13 cellular contexts compared by ENCODE assay signal in genomic region chr6:44115866-44116265, GRCh38. TPM values are rescaled to one million over a fixed set of nuclear protein-coding genes. Genes with fewer than 3 reads are reported as not detected.
DNase-seq lines count a peak whose midpoint lies in the region; ATAC-seq, FAIRE-seq and TF ChIP-seq lines count a peak whose summit lies in the region.
"Had no signal": no experiment of that assay in that cellular context is flagged by ENCODE, and none has a peak within 500 bp of the region (broad histone marks: within the 10 kb centered on the region; RNA-seq: fewer than 3 reads in every experiment).

No MANE protein-coding gene starts in this region.

- peaks cover 54% of the 10 kb centered on the region for H3K79me2 ChIP-seq in endothelial cell of umbilical vein (ENCODE audit: control insufficient read depth, insufficient read depth, low read length)

- POLR2A ChIA-PET in endothelial cell of umbilical vein (lab: Charles Lee) = interaction anchor here (1.4 kb wide), 1 partner anchor 12 kb away, joined by 3 read pairs; the partner anchor contains the start of genes MRPL14 and TMEM63B

- intact Hi-C loops in endothelial cell of umbilical vein (cut with micrococcal nuclease) = loop anchor here (1.0 kb wide), 2 partner anchors 11 to 12 kb away; partner anchors contain the start of genes MRPL14 and TMEM63B
- intact Hi-C loops in psoas muscle (cut with DNase I) = no loop called here

- peak overlapping the region; percentile 50 for H3K4me2 ChIP-seq in endothelial cell of umbilical vein (ENCODE audit: insufficient read depth, low read length)
- H3K4me2 ChIP-seq: neural progenitor cell had no signal

- H4K20me1 ChIP-seq in endothelial cell of umbilical vein (replicated peaks; ENCODE audit: control insufficient read depth, extremely low read depth, insufficient read depth, low read length) = no peaks in the 10 kb centered on the region

- H3K9ac ChIP-seq in endothelial cell of umbilical vein (replicated peaks; ENCODE audit: extremely low read depth, insufficient read depth, low read length) = peak overlapping the region; percentile 30
- H3K9ac ChIP-seq: neural progenitor cell had no signal

- peak; percentile 89 for ATAC-seq in RWPE2 (ENCODE audit: low read depth)
- peak in 3 of 4 donors; percentile 47 to 72 (median 51) for ATAC-seq in psoas muscle

- no peak overlapping the region for H2AFZ ChIP-seq in endothelial cell of umbilical vein (ENCODE audit: low read depth, low read length)
- H2AFZ ChIP-seq: neural progenitor cell had no signal

- H3K36me3 ChIP-seq in RWPE2 (ENCODE audit: low read depth) (peaks cover 59% of the 10 kb centered on the region), endothelial cell of umbilical vein (ENCODE audit: control insufficient read depth in 2 of 2, extremely low read depth in 1 of 2, insufficient read depth in 2 of 2, low read length in 2 of 2) (peaks cover 3 to 18% of the 10 kb centered on the region in 2 experiments), psoas muscle (ENCODE audit: insufficient read depth in 1 of 2, low read depth in 1 of 2) (peaks cover 5 to 48% of the 10 kb centered on the region in 2 donors)

- no peaks in the 10 kb centered on the region for H3K9me1 ChIP-seq in endothelial cell of umbilical vein (replicated peaks; ENCODE audit: control insufficient read depth, extremely low read depth, insufficient read depth, low read length)

- 47 to 57% (median 47%) methylated on average over 5 of the region's 5 CpGs for WGBS in psoas muscle, 3 donors

- FAIRE-seq in endothelial cell of umbilical vein (lab: Jason Lieb, UNC) = peak; percentile 49
- FAIRE-seq: TTC549 had no signal

- CTCF ChIA-PET in endothelial cell of umbilical vein (lab: Charles Lee) = interaction anchor here (0.6 to 3.8 kb wide), 7 partner anchors 9 to 197 kb away, joined by 3 to 18 read pairs (median 3); partner anchors contain the start of gene AARS2

- no peaks in the 10 kb centered on the region for H3K9me3 ChIP-seq in RWPE2 (ENCODE audit: severe bottlenecking)
- no peaks in the 10 kb centered on the region for H3K9me3 ChIP-seq in endothelial cell of umbilical vein (replicated peaks; ENCODE audit: control insufficient read depth, insufficient read depth, low read length)
- H3K9me3 ChIP-seq in psoas muscle = no peaks in the 10 kb centered on the region

- dilution Hi-C loops in endothelial cell of umbilical vein (cut with MboI; ENCODE audit: extremely low pct_ligation_motif_present, low sequenced_read_pairs) = no loop called here

- BruUV-seq in endothelial cell of umbilical vein (replicated peaks; lab: Mats Ljungman, UMichigan) = no TSS peak

- H3K27me3 ChIP-seq in RWPE2 (ENCODE audit: insufficient read depth, poor library complexity, severe bottlenecking) = no peaks in the 10 kb centered on the region
- H3K27me3 ChIP-seq in endothelial cell of umbilical vein (ENCODE audit: control insufficient read depth in 2 of 2, insufficient read depth in 2 of 2, low read length in 2 of 2) = no peaks in the 10 kb centered on the region
- H3K27me3 ChIP-seq in psoas muscle (ENCODE audit: insufficient read depth in 3 of 3, low read length in 2 of 3) = no peaks in the 10 kb centered on the region
- H3K27me3 ChIP-seq: neural progenitor cell had no signal

- TF ChIP-seq CTCF in RWPE2 (IDR thresholded peaks at IDR 0.05; ENCODE audit: poor library complexity, severe bottlenecking) (no peak), endothelial cell of umbilical vein (IDR thresholded peaks at IDR 0.05; ENCODE audit: extremely low read depth in 1 of 2, insufficient read depth in 1 of 2, low read depth in 1 of 2, low read length in 2 of 2) (no peak), psoas muscle (IDR thresholded peaks at IDR 0.05) (no peak)

- H3K4me3 ChIP-seq in RWPE2 (ENCODE audit: severe bottlenecking) = no peak overlapping the region
- H3K4me3 ChIP-seq in endothelial cell of umbilical vein (replicated peaks in 1 of 3; ENCODE audit: insufficient read depth in 1 of 3, low read depth in 1 of 3, low read length in 3 of 3) = no peak overlapping the region
- H3K4me3 ChIP-seq in psoas muscle = peak overlapping the region; percentile 10
- H3K4me3 ChIP-seq: neural progenitor cell had no signal

- H3K27ac ChIP-seq in RWPE2 (ENCODE audit: poor library complexity, severe bottlenecking) (peak overlapping the region; percentile 95), endothelial cell of umbilical vein (ENCODE audit: insufficient read depth, low read depth, low read length) (peak overlapping the region; percentile 73), psoas muscle (peak overlapping the region; percentile 99)
- H3K27ac ChIP-seq: neural progenitor cell had no signal

- TF ChIP-seq POLR2A in endothelial cell of umbilical vein (IDR thresholded peaks at IDR 0.05; ENCODE audit: low read depth, low read length) = no peak

- peak; percentile 65 for DNase-seq in EL
- peak; percentile 84 for DNase-seq in RWPE2 (ENCODE audit: low spot score)
- DNase-seq in endothelial cell of umbilical vein (ENCODE audit: low read depth, low spot score) = peak; percentile 41
- DNase-seq in psoas muscle = no peak
- DNase-seq in DMS153 treated with DMSO at 0.1 percent for 48 hours (lab: John Stamatoyannopoulos, UW; ENCODE audit: unreplicated experiment) = no peak
- DNase-seq in stimulated activated naive CD4-positive, alpha-beta T cell (lab: John Stamatoyannopoulos, UW) = no peak
- no peak for DNase-seq in DMS153 (lab: John Stamatoyannopoulos, UW)
- DNase-seq in dedifferentiated amniotic fluid mesenchymal stem cell (ENCODE audit: extremely low spot score) = no peak
- DNase-seq: H7; KG1; stimulated activated CD4-positive, alpha-beta T cell treated with anti-CD3 and anti-CD28 coated beads, Interleukin-15, amount 100 ng/mL, for 24 hours had no signal

- peaks cover 52% of the 10 kb centered on the region for H3K4me1 ChIP-seq in RWPE2 (ENCODE audit: insufficient read depth, poor library complexity, severe bottlenecking)
- peaks cover 26% of the 10 kb centered on the region for H3K4me1 ChIP-seq in endothelial cell of umbilical vein (ENCODE audit: control insufficient read depth, extremely low read depth, insufficient read depth, low read length)
- peaks cover 82% of the 10 kb centered on the region for H3K4me1 ChIP-seq in psoas muscle

TF ChIP-seq in endothelial cell of umbilical vein, 7 proteins besides CTCF, POLR2A, EP300 and RAD21:
- TF ChIP-seq FOS (IDR thresholded peaks at IDR 0.05; ENCODE audit: borderline replicate concordance, insufficient read depth, low read length) (no peak), MYC (IDR thresholded peaks at IDR 0.05; ENCODE audit: low read depth, low read length) (peak; percentile 19), POLR2AphosphoS5 (IDR thresholded peaks at IDR 0.05; ENCODE audit: insufficient read depth, low read depth, low read length) (no peak), EZH2 (IDR thresholded peaks at IDR 0.05; ENCODE audit: borderline replicate concordance, low read depth, low read length, severe bottlenecking) (no peak), JUN (IDR thresholded peaks at IDR 0.05; ENCODE audit: borderline replicate concordance, insufficient read depth, insufficient read length, low read depth) (peak; percentile 43), MAX (IDR thresholded peaks at IDR 0.05; ENCODE audit: insufficient read depth, insufficient read length) (peak; percentile 5), GATA2 (IDR thresholded peaks at IDR 0.05; ENCODE audit: insufficient read depth, insufficient read length, low read depth, low read length) (no peak)
TF ChIP-seq in endothelial cell of umbilical vein: peak in this region for 3.

RNA-seq across cellular contexts. Expression of gene MRPL14, which starts 11.4 kb away (rescaled TPM):
- total RNA-seq in endothelial cell of umbilical vein = 62.4 and 68.1 TPM in 2 replicates
- 91.2 and 103 TPM in 2 replicates for polyA plus RNA-seq in endothelial cell of umbilical vein
- polyA plus RNA-seq in endothelial cell of umbilical vein (2011; cell fraction: cytosol; rRNA removed) = 84.4 and 90.7 TPM in 2 replicates
- polyA plus RNA-seq in endothelial cell of umbilical vein (2011; cell fraction: nucleus; rRNA removed) = 26.4 and 30.4 TPM in 2 replicates
- polyA plus RNA-seq in endothelial cell of umbilical vein (2012) = 66.8 and 71.7 TPM in 2 replicates
- 22.2 and 24.7 TPM in 2 replicates for polyA minus RNA-seq in endothelial cell of umbilical vein
- polyA minus RNA-seq in endothelial cell of umbilical vein (2011; cell fraction: cytosol; rRNA and poly(A)+ RNA removed) = 20.4 TPM
- 3.8 and 7.2 TPM in 2 replicates for polyA minus RNA-seq in endothelial cell of umbilical vein (2011; cell fraction: nucleus; rRNA and poly(A)+ RNA removed)
- 100 to 1,000 TPM in 3 of 4 donors, 10 to 100 TPM in 1; 62.3 to 177 (median 113) TPM for total RNA-seq in psoas muscle
- 100 to 1,000 TPM; 166 to 308 (median 197) TPM for polyA plus RNA-seq in psoas muscle

RNA-seq across cellular contexts. Expression of gene TMEM63B, which starts 11.5 kb away (rescaled TPM):
- 39.4 and 49.7 TPM in 2 replicates for total RNA-seq in endothelial cell of umbilical vein
- 56.1 and 68.2 TPM in 2 replicates for polyA plus RNA-seq in endothelial cell of umbilical vein
- 38.9 and 40.6 TPM in 2 replicates for polyA plus RNA-seq in endothelial cell of umbilical vein (2011; cell fraction: cytosol; rRNA removed)
- 69.1 and 85.5 TPM in 2 replicates for polyA plus RNA-seq in endothelial cell of umbilical vein (2011; cell fraction: nucleus; rRNA removed)
- polyA plus RNA-seq in endothelial cell of umbilical vein (2012) = 17.6 and 21.6 TPM in 2 replicates
- 65.2 and 72.3 TPM in 2 replicates for polyA minus RNA-seq in endothelial cell of umbilical vein
- polyA minus RNA-seq in endothelial cell of umbilical vein (2011; cell fraction: cytosol; rRNA and poly(A)+ RNA removed) = 20.9 TPM
- polyA minus RNA-seq in endothelial cell of umbilical vein (2011; cell fraction: nucleus; rRNA and poly(A)+ RNA removed) = 25.1 and 26.6 TPM in 2 replicates
- 100 to 1,000 TPM in 1 of 4 donors, 10 to 100 TPM in 3; 32.7 to 121 (median 40.3) TPM for total RNA-seq in psoas muscle
- 10 to 100 TPM; 23.5 to 39.2 (median 27.9) TPM for polyA plus RNA-seq in psoas muscle

RNA-seq across cellular contexts. Expression of gene CAPN11, which starts 42.8 kb away (rescaled TPM):
- total RNA-seq in endothelial cell of umbilical vein = 1.4 and 1.8 TPM in 2 replicates
- polyA plus RNA-seq in endothelial cell of umbilical vein = 1.0 and 1.7 TPM in 2 replicates
- 0.88 and 1.3 TPM in 2 replicates for polyA plus RNA-seq in endothelial cell of umbilical vein (2011; cell fraction: cytosol; rRNA removed)
- polyA plus RNA-seq in endothelial cell of umbilical vein (2011; cell fraction: nucleus; rRNA removed) = 8.3 and 10.3 TPM in 2 replicates
- 0.46 and 0.63 TPM in 2 replicates for polyA plus RNA-seq in endothelial cell of umbilical vein (2012)
- polyA minus RNA-seq in endothelial cell of umbilical vein = 0.51 and 1.6 TPM in 2 replicates
- polyA minus RNA-seq in endothelial cell of umbilical vein (2011; cell fraction: cytosol; rRNA and poly(A)+ RNA removed) = not detected
- polyA minus RNA-seq in endothelial cell of umbilical vein (2011; cell fraction: nucleus; rRNA and poly(A)+ RNA removed) = 2.1 and 2.3 TPM in 2 replicates
- total RNA-seq in psoas muscle = under 1 TPM in 1 of 4 donors, not detected in 3; 0.32 TPM
- under 1 TPM; 0.05 to 0.16 (median 0.11) TPM for polyA plus RNA-seq in psoas muscle

Comparison
In these comparisons a context has a peak if more than half of its experiments do, and no peak if none do; other contexts are left out.
1. DNase-seq: peak in EL (single experiment), RWPE2 (single experiment) and endothelial cell of umbilical vein (single experiment); none in psoas muscle (0 of 2), DMS153 treated with DMSO at 0.1 percent for 48 hours (single experiment), stimulated activated naive CD4-positive, alpha-beta T cell (0 of 6), DMS153 (single experiment) and dedifferentiated amniotic fluid mesenchymal stem cell (single experiment).
2. Peak in every context shown above with its lines, with median percentiles within 50 percentile points of each other: H3K27ac ChIP-seq.